Comparison of ENCODE assay signal across 14 cellular contexts in genomic region chr16:58885528-58886170, GRCh38.
DNase-seq lines count a peak whose midpoint lies in the region; ATAC-seq and TF ChIP-seq lines count a peak whose summit lies in the region.
"Had no signal": no experiment of that assay in that cellular context is flagged by ENCODE, and none has a peak within 500 bp of the region (broad histone marks: within the 10 kb centered on the region; RNA-seq: fewer than 3 reads in every experiment).

No MANE protein-coding gene starts in this region.

- ATAC-seq in GM19452 (IDR thresholded peaks at IDR 0.05; ENCODE audit: unreplicated experiment) (peak; percentile 65), HG02885 (IDR thresholded peaks at IDR 0.05; ENCODE audit: poor library complexity, unreplicated experiment) (peak; percentile 56), left lobe of liver (no peak)
- no peak for ATAC-seq in activated T-cell treated with anti-CD3 and anti-CD28 coated beads, Interleukin-2, amount 50 U/mL, for 72 hours (replicated peaks in 1 of 2)
- ATAC-seq: effector memory CD8-positive, alpha-beta T cell; gastrocnemius medialis had no signal

- no peak overlapping the region for H3K4me3 Mint-ChIP-seq in activated T-cell treated with anti-CD3 and anti-CD28 coated beads, Interleukin-2, amount 50 U/mL, for 72 hours
- H3K4me3 Mint-ChIP-seq: activated CD4-positive, alpha-beta memory T cell treated with anti-CD3 and anti-CD28 coated beads, Interleukin-2, amount 10 ng/mL, durations not matched to agents 7 days and 5 days; activated naive CD4-positive, alpha-beta T cell treated with anti-CD3 and anti-CD28 coated beads, Interleukin-2, amount 10 ng/mL, durations not matched to agents 7 days and 5 days; effector memory CD8-positive, alpha-beta T cell had no signal

- DNase-seq in GM06990 (ENCODE audit: extremely low read depth, insufficient read length) (peak; percentile 13), M059J (ENCODE audit: low read depth) (peak; percentile 37), medulla oblongata (ENCODE audit: extremely low spot score) (no peak), left lobe of liver (ENCODE audit: low spot score) (no peak), NCI-H510A (lab: John Stamatoyannopoulos, UW) (no peak)
- no peak for DNase-seq in activated T-cell treated with anti-CD3 and anti-CD28 coated beads, Interleukin-2, amount 50 U/mL, for 72 hours
- DNase-seq: activated CD4-positive, alpha-beta memory T cell treated with anti-CD3 and anti-CD28 coated beads, Interleukin-2, amount 10 ng/mL, durations not matched to agents 7 days and 5 days; activated naive CD4-positive, alpha-beta T cell treated with anti-CD3 and anti-CD28 coated beads, Interleukin-2, amount 10 ng/mL, durations not matched to agents 7 days and 5 days; effector memory CD8-positive, alpha-beta T cell; gastrocnemius medialis; KBM-7; NCI-H2171 treated with DMSO at 0.1 percent for 48 hours had no signal

- H3K9me3 Mint-ChIP-seq in activated T-cell treated with anti-CD3 and anti-CD28 coated beads, Interleukin-2, amount 50 U/mL, for 72 hours, result peaks cover 0 to 4% of the 10 kb centered on the region in 2 donors
- H3K9me3 Mint-ChIP-seq: activated CD4-positive, alpha-beta memory T cell treated with anti-CD3 and anti-CD28 coated beads, Interleukin-2, amount 10 ng/mL, durations not matched to agents 7 days and 5 days; activated naive CD4-positive, alpha-beta T cell treated with anti-CD3 and anti-CD28 coated beads, Interleukin-2, amount 10 ng/mL, durations not matched to agents 7 days and 5 days had no signal

- no peaks in the 10 kb centered on the region for H3K36me3 ChIP-seq in GM06990 (ENCODE audit: control insufficient read depth, insufficient read depth, low read length)
- H3K36me3 ChIP-seq: gastrocnemius medialis had no signal

- no peaks in the 10 kb centered on the region for H3K27me3 ChIP-seq in GM06990 (replicated peaks; ENCODE audit: control insufficient read depth, insufficient read depth, low read length)
- H3K27me3 ChIP-seq: gastrocnemius medialis had no signal

- H3K4me1 Mint-ChIP-seq in activated T-cell treated with anti-CD3 and anti-CD28 coated beads, Interleukin-2, amount 50 U/mL, for 72 hours (ENCODE audit: low read depth), result no peaks in the 10 kb centered on the region
- H3K4me1 Mint-ChIP-seq: activated CD4-positive, alpha-beta memory T cell treated with anti-CD3 and anti-CD28 coated beads, Interleukin-2, amount 10 ng/mL, durations not matched to agents 7 days and 5 days; activated naive CD4-positive, alpha-beta T cell treated with anti-CD3 and anti-CD28 coated beads, Interleukin-2, amount 10 ng/mL, durations not matched to agents 7 days and 5 days had no signal

- H3K4me3 ChIP-seq in GM06990 (replicated peaks; ENCODE audit: low read depth, low read length), result no peak overlapping the region
- H3K4me3 ChIP-seq: gastrocnemius medialis had no signal

- H3K27me3 Mint-ChIP-seq in activated T-cell treated with anti-CD3 and anti-CD28 coated beads, Interleukin-2, amount 50 U/mL, for 72 hours (ENCODE audit: low read depth), result peaks cover 6% of the 10 kb centered on the region
- H3K27me3 Mint-ChIP-seq: activated CD4-positive, alpha-beta memory T cell treated with anti-CD3 and anti-CD28 coated beads, Interleukin-2, amount 10 ng/mL, durations not matched to agents 7 days and 5 days; activated naive CD4-positive, alpha-beta T cell treated with anti-CD3 and anti-CD28 coated beads, Interleukin-2, amount 10 ng/mL, durations not matched to agents 7 days and 5 days had no signal

- H3K27ac Mint-ChIP-seq in activated T-cell treated with anti-CD3 and anti-CD28 coated beads, Interleukin-2, amount 50 U/mL, for 72 hours, result no peak overlapping the region
- H3K27ac Mint-ChIP-seq: activated CD4-positive, alpha-beta memory T cell treated with anti-CD3 and anti-CD28 coated beads, Interleukin-2, amount 10 ng/mL, durations not matched to agents 7 days and 5 days; activated naive CD4-positive, alpha-beta T cell treated with anti-CD3 and anti-CD28 coated beads, Interleukin-2, amount 10 ng/mL, durations not matched to agents 7 days and 5 days; effector memory CD8-positive, alpha-beta T cell had no signal

- TF ChIP-seq CTCF in GM06990 (IDR thresholded peaks at IDR 0.05; ENCODE audit: insufficient read depth, low read length, poor library complexity, severe bottlenecking), result no peak

- H3K36me3 Mint-ChIP-seq in activated T-cell treated with anti-CD3 and anti-CD28 coated beads, Interleukin-2, amount 50 U/mL, for 72 hours (ENCODE audit: insufficient read depth in 2 of 2), result peaks cover 0 to 3% of the 10 kb centered on the region in 2 donors
- H3K36me3 Mint-ChIP-seq: activated naive CD4-positive, alpha-beta T cell treated with anti-CD3 and anti-CD28 coated beads, Interleukin-2, amount 10 ng/mL, durations not matched to agents 7 days and 5 days had no signal

Comparison
In these comparisons a context has a peak if more than half of its experiments do, and no peak if none do; other contexts are left out.
1. DNase-seq: peak in GM06990 (single experiment) and M059J (single experiment); none in medulla oblongata (single experiment), left lobe of liver (single experiment), activated T-cell treated with anti-CD3 and anti-CD28 coated beads, Interleukin-2, amount 50 U/mL, for 72 hours (0 of 2) and NCI-H510A (single experiment).
2. ATAC-seq: peak in GM19452 (single experiment) and HG02885 (single experiment); none in left lobe of liver (single experiment) and activated T-cell treated with anti-CD3 and anti-CD28 coated beads, Interleukin-2, amount 50 U/mL, for 72 hours (0 of 2).